Comparison of ENCODE assay signal across 33 cellular contexts in genomic region chr6:32995448-32995847, GRCh38. TPM values are rescaled to one million over a fixed set of nuclear protein-coding genes. Genes with fewer than 3 reads are reported as not detected.
"Had no signal": no experiment of that assay in that cellular context is flagged by ENCODE, and none has a peak within 500 bp of the region (broad histone marks: within the 10 kb centered on the region; RNA-seq: fewer than 3 reads in every experiment).

No MANE protein-coding gene starts in this region.

- H3K27me3 ChIP-seq: adrenal gland, ascending aorta, body of pancreas, breast epithelium had no signal

- ATAC-seq: activated naive CD4-positive, alpha-beta T cell treated with anti-CD3 and anti-CD28 coated beads, Interleukin-2, amount 50 U/mL, for 72 hours; activated naive CD8-positive, alpha-beta T cell treated with anti-CD3 and anti-CD28 coated beads, Interleukin-2, amount 50 U/mL, for 24 hours; activated T-cell treated with anti-CD3 and anti-CD28 coated beads, Interleukin-2, amount 50 U/mL, for 4 hours; activated T-cell treated with anti-CD3 and anti-CD28 coated beads, Interleukin-2, amount 50 U/mL, for 72 hours; activated T-helper 17 cell treated with anti-CD3 and anti-CD28 coated beads, Interleukin-2, amount 50 U/mL, for 72 hours; body of pancreas had no signal

- H3K4me1 ChIP-seq: adrenal gland, ascending aorta, body of pancreas, breast epithelium had no signal

- H3K9me3 ChIP-seq: adrenal gland, ascending aorta, body of pancreas, breast epithelium had no signal

- DNase-seq: activated effector memory CD4-positive, alpha-beta T cell treated with anti-CD3 and anti-CD28 coated beads, Interleukin-2, amount 50 U/mL, for 16 hours; activated effector memory CD4-positive, alpha-beta T cell treated with Interleukin-2 at 50 U/mL for 16 hours; activated gamma-delta T cell; activated gamma-delta T cell treated with Interleukin-2 at 50 U/mL for 16 hours; activated naive CD4-positive, alpha-beta T cell; activated naive CD4-positive, alpha-beta T cell treated with anti-CD3 and anti-CD28 coated beads for 36 hours; activated naive CD4-positive, alpha-beta T cell treated with anti-CD3 and anti-CD28 coated beads, Interleukin-2, amount 10 ng/mL, durations not matched to agents 7 days and 5 days; activated naive CD4-positive, alpha-beta T cell treated with anti-CD3 and anti-CD28 coated beads, Interleukin-2, amount 50 U/mL, for 16 hours; activated naive CD4-positive, alpha-beta T cell treated with Interleukin-2 at 50 U/mL for 16 hours; activated naive CD8-positive, alpha-beta T cell treated with anti-CD3 and anti-CD28 coated beads for 36 hours; activated naive CD8-positive, alpha-beta T cell treated with anti-CD3 and anti-CD28 coated beads, Interleukin-2, amount 10 ng/mL, durations not matched to agents 7 days and 5 days; activated naive CD8-positive, alpha-beta T cell treated with anti-CD3 and anti-CD28 coated beads, Interleukin-2, amount 50 U/mL, for 24 hours; activated T-cell treated with anti-CD3 and anti-CD28 coated beads, Interleukin-2, amount 50 U/mL, for 24 hours; activated T-cell treated with anti-CD3 and anti-CD28 coated beads, Interleukin-2, amount 50 U/mL, for 4 hours; activated T-cell treated with anti-CD3 and anti-CD28 coated beads, Interleukin-2, amount 50 U/mL, for 48 hours; activated T-cell treated with anti-CD3 and anti-CD28 coated beads, Interleukin-2, amount 50 U/mL, for 72 hours; adrenal gland; amniotic stem cell; amygdala; anterior cingulate cortex; aorta; body of pancreas; brain microvascular endothelial cell; caudate nucleus; central memory CD4-positive, alpha-beta T cell; cerebellar nuclear complex had no signal

- H3K36me3 ChIP-seq: adrenal gland, ascending aorta, brain microvascular endothelial cell, breast epithelium, cardiac muscle cell had no signal

- H3K27ac ChIP-seq: adrenal gland, ascending aorta, body of pancreas, brain microvascular endothelial cell, breast epithelium, cardiac muscle cell had no signal

- H3K4me3 ChIP-seq: adrenal gland, ascending aorta, body of pancreas, breast epithelium, cardiac muscle cell had no signal

RNA-seq across cellular contexts. Expression of gene HLA-DOA, which starts 13.9 kb away (rescaled TPM):
- total RNA-seq: bronchial epithelial cell, chondrocyte had no signal
- polyA plus RNA-seq: cardiac muscle cell had no signal

RNA-seq across cellular contexts. Expression of gene HLA-DMB, which starts 54.6 kb away (rescaled TPM):
- total RNA-seq: cardiac muscle cell, chondrocyte had no signal
- polyA plus RNA-seq: cardiac muscle cell had no signal
